Comparison of ENCODE assay signal across 12 cellular contexts in genomic region chr4:176090115-176090514, GRCh38. TPM values are rescaled to one million over a fixed set of nuclear protein-coding genes. Genes with fewer than 3 reads are reported as not detected.
DNase-seq lines count a peak whose midpoint lies in the region; ATAC-seq, FAIRE-seq and TF ChIP-seq lines count a peak whose summit lies in the region.
"Had no signal": no experiment of that assay in that cellular context is flagged by ENCODE, and none has a peak within 500 bp of the region (broad histone marks: within the 10 kb centered on the region; RNA-seq: fewer than 3 reads in every experiment).

No MANE protein-coding gene starts in this region.

- intact Hi-C loops in left lung (cut with DNase I): no loop called here

- no peak for TF ChIP-seq POLR2A in NB4 (IDR thresholded peaks at IDR 0.05; ENCODE audit: extremely low read depth, insufficient read length)

- H3K27me3 ChIP-seq in left lung (no peaks in the 10 kb centered on the region), small intestine (ENCODE audit: control insufficient read depth in 2 of 2, insufficient read depth in 2 of 2, low read length in 2 of 2) (no peaks in the 10 kb centered on the region)

- no peak overlapping the region for H3K4me3 ChIP-seq in NB4 (ENCODE audit: low read depth, low read length)
- no peak overlapping the region for H3K4me3 ChIP-seq in left lung
- no peak overlapping the region for H3K4me3 ChIP-seq in small intestine (ENCODE audit: low read depth in 1 of 2, low read length in 2 of 2)

- FAIRE-seq in small intestine (lab: Jason Lieb, UNC): no peak

- peak; percentile 88 for ATAC-seq in GM18861 (IDR thresholded peaks at IDR 0.05; ENCODE audit: unreplicated experiment)
- peak; percentile 77 for ATAC-seq in HG02759 (IDR thresholded peaks at IDR 0.05; ENCODE audit: unreplicated experiment)
- peak; percentile 73 for ATAC-seq in left lung
- no peak for ATAC-seq in HG03025 (IDR thresholded peaks at IDR 0.05; ENCODE audit: low FRiP score, unreplicated experiment)

- no peaks in the 10 kb centered on the region for H3K27me3 Mint-ChIP-seq in immature natural killer cell (ENCODE audit: low read depth in 3 of 3)

- H3K4me1 Mint-ChIP-seq in immature natural killer cell: no peaks in the 10 kb centered on the region

- no peak overlapping the region for H3K4me3 Mint-ChIP-seq in immature natural killer cell
- H3K4me3 Mint-ChIP-seq: CD4-positive, alpha-beta T cell had no signal

- no peak overlapping the region for H3K27ac Mint-ChIP-seq in immature natural killer cell
- H3K27ac Mint-ChIP-seq: CD4-positive, alpha-beta T cell had no signal

- H3K4me1 ChIP-seq in left lung (no peaks in the 10 kb centered on the region), small intestine (ENCODE audit: control insufficient read depth in 2 of 2, insufficient read depth in 1 of 2, low read depth in 1 of 2, low read length in 1 of 2) (no peaks in the 10 kb centered on the region)

- H3K36me3 Mint-ChIP-seq in immature natural killer cell: no peaks in the 10 kb centered on the region

- H3K36me3 ChIP-seq in left lung (no peaks in the 10 kb centered on the region), small intestine (ENCODE audit: control insufficient read depth in 2 of 2, insufficient read depth in 2 of 2, low read length in 2 of 2) (no peaks in the 10 kb centered on the region)

- H3K9me3 Mint-ChIP-seq in immature natural killer cell: peaks cover 0 to 10% (median 4%) of the 10 kb centered on the region in 6 donors

- H3K27ac ChIP-seq in left lung (no peak overlapping the region), small intestine (ENCODE audit: low read depth in 1 of 2, low read length in 1 of 2) (no peak overlapping the region)

- TF ChIP-seq CTCF in NB4 (IDR thresholded peaks at IDR 0.05; ENCODE audit: low read depth, low read length): no peak
- TF ChIP-seq CTCF in left lung (IDR thresholded peaks at IDR 0.05): no peak

- H3K9me3 ChIP-seq in left lung (peaks cover 0 to 10% of the 10 kb centered on the region in 2 donors), small intestine (ENCODE audit: control insufficient read depth, low read depth) (no peaks in the 10 kb centered on the region)

- 60 to 92% (median 88%) methylated on average over 2 of the region's 2 CpGs for WGBS in small intestine, 3 donors

- DNase-seq in NB4 (ENCODE audit: low read depth) (peak; percentile 28), left lung (no peak), immature natural killer cell (no peak), small intestine (no peak)
- DNase-seq in activated CD8-positive, alpha-beta memory T cell treated with anti-CD3 and anti-CD28 coated beads for 24 hours: no peak
- DNase-seq: anterior cingulate cortex; CD4-positive, alpha-beta T cell; NCI-H2081; stimulated activated CD4-positive, alpha-beta T cell treated with anti-CD3 and anti-CD28 coated beads, Interleukin-15, amount 100 ng/mL, for 24 hours had no signal

RNA-seq across cellular contexts. Expression of gene WDR17, which starts 24.5 kb away (rescaled TPM):
- 1 to 10 TPM; 4.2 to 4.3 TPM for total RNA-seq in left lung
- polyA plus RNA-seq in immature natural killer cell: not detected
- polyA plus RNA-seq in small intestine: under 1 TPM in 1 of 3 donors, not detected in 2; 0.45 TPM
